1 cellular context compared by ENCODE assay signal in genomic region chr19:52922841-52923781, GRCh38.
A peak's percentile ranks its signal among the peaks of the same experiment; 100 is the strongest.
TF ChIP-seq lines count a peak whose summit lies in the region.

Gene ZNF888, minus strand, starts transcription at chr19:52923428. Its CDS starts 5,555 bp downstream, at chr19:52917873.

TF ChIP-seq in K562, 482 proteins besides CTCF, POLR2A, EP300 and RAD21 (continued from another document and continues in another):
- TF ChIP-seq FOXJ3 (CRISPR knock-in tag; IDR thresholded peaks at IDR 0.05) (no peak), ETV1 (tag; conservative IDR thresholded peaks at IDR 0.05; ENCODE audit: low read depth) (peak; percentile 69; the same call in 1 of the 2 replicates), ZFP1 (CRISPR knock-in tag; IDR thresholded peaks at IDR 0.05) (no peak), PTBP1 (IDR thresholded peaks at IDR 0.05; ENCODE audit: low read depth, low read length) (no peak), COPS2 (conservative IDR thresholded peaks at IDR 0.05) (no peak), MYBL2 (IDR thresholded peaks at IDR 0.05; ENCODE audit: low read depth) (peak; percentile 89), MYBL2 (CRISPR knock-in tag; IDR thresholded peaks at IDR 0.05; ENCODE audit: borderline replicate concordance) (no peak), HES1 (IDR thresholded peaks at IDR 0.05; ENCODE audit: low read depth) (no peak), ETV5 (CRISPR knock-in tag; IDR thresholded peaks at IDR 0.05; ENCODE audit: low read depth) (peak; percentile 81; the same call in 1 of the 2 replicates), ZEB2 (IDR thresholded peaks at IDR 0.05) (no peak), ZNF23 (CRISPR knock-in tag; IDR thresholded peaks at IDR 0.05) (no peak), FOXK1 (CRISPR knock-in tag; IDR thresholded peaks at IDR 0.05; ENCODE audit: borderline replicate concordance) (no peak), BRCA1 (IDR thresholded peaks at IDR 0.05) (no peak), BRCA1 (CRISPR knock-in tag; IDR thresholded peaks at IDR 0.05) (no peak), MTF1 (CRISPR knock-in tag; IDR thresholded peaks at IDR 0.05; ENCODE audit: borderline replicate concordance) (no peak), NFRKB (IDR thresholded peaks at IDR 0.05; ENCODE audit: low read depth) (peak; percentile 45; the same call in 1 of the 2 replicates), SMAD1 (IDR thresholded peaks at IDR 0.05; ENCODE audit: low read depth, low read length, partially characterized antibody) (no peak), PURB (CRISPR knock-in tag; IDR thresholded peaks at IDR 0.05; ENCODE audit: low read depth) (no peak), POLR2H (tag; IDR thresholded peaks at IDR 0.05; ENCODE audit: low read depth) (peak; percentile 92), SUPT5H (IDR thresholded peaks at IDR 0.05) (peak; percentile 92), PTTG1 (tag; IDR thresholded peaks at IDR 0.05; ENCODE audit: low read depth) (no peak), CBFB (CRISPR knock-in tag; IDR thresholded peaks at IDR 0.05) (no peak), ARID1B (IDR thresholded peaks at IDR 0.05) (0 out of 2 replicates have a peak, but pooled peaks have one; percentile 14), MYC (IDR thresholded peaks at IDR 0.05; ENCODE audit: low read depth, low read length) (peak; percentile 71; the same call in 1 of the 2 replicates), MYC (CRISPR knock-in tag; IDR thresholded peaks at IDR 0.05; ENCODE audit: borderline replicate concordance, low read depth) (0 out of 2 replicates have a peak, but pooled peaks have one; percentile 33), ARHGAP35 (IDR thresholded peaks at IDR 0.05; ENCODE audit: partially characterized antibody) (no peak), ZNF184 (CRISPR knock-in tag; IDR thresholded peaks at IDR 0.05) (no peak), RBFOX2 (IDR thresholded peaks at IDR 0.05; ENCODE audit: low read depth, low read length) (peak; percentile 74), CHD2 (IDR thresholded peaks at IDR 0.05; ENCODE audit: low read depth, low read length) (peak; percentile 37; the same call in 1 of the 2 replicates), YBX1 (IDR thresholded peaks at IDR 0.05) (no peak), ZNF77 (CRISPR knock-in tag; IDR thresholded peaks at IDR 0.05) (no peak), BACH1 (tag; IDR thresholded peaks at IDR 0.05) (no peak), GTF2F1 (IDR thresholded peaks at IDR 0.05; ENCODE audit: low read depth, low read length) (no peak), ZNF583 (CRISPR knock-in tag; IDR thresholded peaks at IDR 0.05) (no peak), PCBP2 (IDR thresholded peaks at IDR 0.05; ENCODE audit: low read depth, low read length, poor library complexity, severe bottlenecking) (no peak), HDGF (IDR thresholded peaks at IDR 0.05) (no peak), PHB2 (IDR thresholded peaks at IDR 0.05; ENCODE audit: low read depth) (no peak), ZNF212 (CRISPR knock-in tag; IDR thresholded peaks at IDR 0.05) (no peak), ZNF586 (CRISPR knock-in tag; conservative IDR thresholded peaks at IDR 0.05) (no peak), MTA3 (IDR thresholded peaks at IDR 0.05; ENCODE audit: borderline replicate concordance) (0 out of 2 replicates have a peak, but pooled peaks have one; percentile 63), POLR2AphosphoS2 (IDR thresholded peaks at IDR 0.05; ENCODE audit: low read length) (peak; percentile 82; the same call in 1 of the 2 replicates), ZNF561 (CRISPR knock-in tag; conservative IDR thresholded peaks at IDR 0.05) (no peak), BRD4 (IDR thresholded peaks at IDR 0.05) (no peak), PHF8 (IDR thresholded peaks at IDR 0.05; ENCODE audit: borderline replicate concordance, low read length) (peak; percentile 78; the same call in 1 of the 2 replicates), NBN (IDR thresholded peaks at IDR 0.05; ENCODE audit: low read depth) (0 out of 2 replicates have a peak, but pooled peaks have one; percentile 16), ZC3H4 (CRISPR knock-in tag; IDR thresholded peaks at IDR 0.05; ENCODE audit: borderline replicate concordance) (no peak), TCF3 (CRISPR knock-in tag; IDR thresholded peaks at IDR 0.05) (peak; percentile 23), MITF (IDR thresholded peaks at IDR 0.05) (no peak), MCM3 (IDR thresholded peaks at IDR 0.05) (no peak), RBM39 (optimal IDR thresholded peaks at IDR 0.05; ENCODE audit: low read depth, low read length) (no peak), MIER1 (IDR thresholded peaks at IDR 0.05; ENCODE audit: low read depth) (no peak), ZNF232 (CRISPR knock-in tag; IDR thresholded peaks at IDR 0.05) (no peak)
- TF ChIP-seq, protein P1, sequence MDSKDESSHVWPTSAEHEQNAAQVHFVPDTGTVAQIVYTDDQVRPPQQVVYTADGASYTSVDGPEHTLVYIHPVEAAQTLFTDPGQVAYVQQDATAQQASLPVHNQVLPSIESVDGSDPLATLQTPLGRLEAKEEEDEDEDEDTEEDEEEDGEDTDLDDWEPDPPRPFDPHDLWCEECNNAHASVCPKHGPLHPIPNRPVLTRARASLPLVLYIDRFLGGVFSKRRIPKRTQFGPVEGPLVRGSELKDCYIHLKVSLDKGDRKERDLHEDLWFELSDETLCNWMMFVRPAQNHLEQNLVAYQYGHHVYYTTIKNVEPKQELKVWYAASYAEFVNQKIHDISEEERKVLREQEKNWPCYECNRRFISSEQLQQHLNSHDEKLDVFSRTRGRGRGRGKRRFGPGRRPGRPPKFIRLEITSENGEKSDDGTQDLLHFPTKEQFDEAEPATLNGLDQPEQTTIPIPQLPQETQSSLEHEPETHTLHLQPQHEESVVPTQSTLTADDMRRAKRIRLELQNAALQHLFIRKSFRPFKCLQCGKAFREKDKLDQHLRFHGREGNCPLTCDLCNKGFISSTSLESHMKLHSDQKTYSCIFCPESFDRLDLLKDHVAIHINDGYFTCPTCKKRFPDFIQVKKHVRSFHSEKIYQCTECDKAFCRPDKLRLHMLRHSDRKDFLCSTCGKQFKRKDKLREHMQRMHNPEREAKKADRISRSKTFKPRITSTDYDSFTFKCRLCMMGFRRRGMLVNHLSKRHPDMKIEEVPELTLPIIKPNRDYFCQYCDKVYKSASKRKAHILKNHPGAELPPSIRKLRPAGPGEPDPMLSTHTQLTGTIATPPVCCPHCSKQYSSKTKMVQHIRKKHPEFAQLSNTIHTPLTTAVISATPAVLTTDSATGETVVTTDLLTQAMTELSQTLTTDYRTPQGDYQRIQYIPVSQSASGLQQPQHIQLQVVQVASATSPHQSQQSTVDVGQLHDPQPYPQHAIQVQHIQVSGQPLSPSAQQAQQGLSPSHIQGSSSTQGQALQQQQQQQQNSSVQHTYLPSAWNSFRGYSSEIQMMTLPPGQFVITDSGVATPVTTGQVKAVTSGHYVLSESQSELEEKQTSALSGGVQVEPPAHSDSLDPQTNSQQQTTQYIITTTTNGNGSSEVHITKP (IDR thresholded peaks at IDR 0.05; ENCODE audit: partially characterized antibody) = peak; percentile 2
- TF ChIP-seq, protein P2, sequence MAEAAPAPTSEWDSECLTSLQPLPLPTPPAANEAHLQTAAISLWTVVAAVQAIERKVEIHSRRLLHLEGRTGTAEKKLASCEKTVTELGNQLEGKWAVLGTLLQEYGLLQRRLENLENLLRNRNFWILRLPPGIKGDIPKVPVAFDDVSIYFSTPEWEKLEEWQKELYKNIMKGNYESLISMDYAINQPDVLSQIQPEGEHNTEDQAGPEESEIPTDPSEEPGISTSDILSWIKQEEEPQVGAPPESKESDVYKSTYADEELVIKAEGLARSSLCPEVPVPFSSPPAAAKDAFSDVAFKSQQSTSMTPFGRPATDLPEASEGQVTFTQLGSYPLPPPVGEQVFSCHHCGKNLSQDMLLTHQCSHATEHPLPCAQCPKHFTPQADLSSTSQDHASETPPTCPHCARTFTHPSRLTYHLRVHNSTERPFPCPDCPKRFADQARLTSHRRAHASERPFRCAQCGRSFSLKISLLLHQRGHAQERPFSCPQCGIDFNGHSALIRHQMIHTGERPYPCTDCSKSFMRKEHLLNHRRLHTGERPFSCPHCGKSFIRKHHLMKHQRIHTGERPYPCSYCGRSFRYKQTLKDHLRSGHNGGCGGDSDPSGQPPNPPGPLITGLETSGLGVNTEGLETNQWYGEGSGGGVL (CRISPR knock-in tag; IDR thresholded peaks at IDR 0.05) = no peak
- TF ChIP-seq, protein P3, sequence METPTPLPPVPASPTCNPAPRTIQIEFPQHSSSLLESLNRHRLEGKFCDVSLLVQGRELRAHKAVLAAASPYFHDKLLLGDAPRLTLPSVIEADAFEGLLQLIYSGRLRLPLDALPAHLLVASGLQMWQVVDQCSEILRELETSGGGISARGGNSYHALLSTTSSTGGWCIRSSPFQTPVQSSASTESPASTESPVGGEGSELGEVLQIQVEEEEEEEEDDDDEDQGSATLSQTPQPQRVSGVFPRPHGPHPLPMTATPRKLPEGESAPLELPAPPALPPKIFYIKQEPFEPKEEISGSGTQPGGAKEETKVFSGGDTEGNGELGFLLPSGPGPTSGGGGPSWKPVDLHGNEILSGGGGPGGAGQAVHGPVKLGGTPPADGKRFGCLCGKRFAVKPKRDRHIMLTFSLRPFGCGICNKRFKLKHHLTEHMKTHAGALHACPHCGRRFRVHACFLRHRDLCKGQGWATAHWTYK (CRISPR knock-in tag; IDR thresholded peaks at IDR 0.05) = no peak
- TF ChIP-seq, protein P4, sequence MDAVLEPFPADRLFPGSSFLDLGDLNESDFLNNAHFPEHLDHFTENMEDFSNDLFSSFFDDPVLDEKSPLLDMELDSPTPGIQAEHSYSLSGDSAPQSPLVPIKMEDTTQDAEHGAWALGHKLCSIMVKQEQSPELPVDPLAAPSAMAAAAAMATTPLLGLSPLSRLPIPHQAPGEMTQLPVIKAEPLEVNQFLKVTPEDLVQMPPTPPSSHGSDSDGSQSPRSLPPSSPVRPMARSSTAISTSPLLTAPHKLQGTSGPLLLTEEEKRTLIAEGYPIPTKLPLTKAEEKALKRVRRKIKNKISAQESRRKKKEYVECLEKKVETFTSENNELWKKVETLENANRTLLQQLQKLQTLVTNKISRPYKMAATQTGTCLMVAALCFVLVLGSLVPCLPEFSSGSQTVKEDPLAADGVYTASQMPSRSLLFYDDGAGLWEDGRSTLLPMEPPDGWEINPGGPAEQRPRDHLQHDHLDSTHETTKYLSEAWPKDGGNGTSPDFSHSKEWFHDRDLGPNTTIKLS (IDR thresholded peaks at IDR 0.05; ENCODE audit: borderline replicate concordance, low read depth) = no peak
- TF ChIP-seq, protein P5, sequence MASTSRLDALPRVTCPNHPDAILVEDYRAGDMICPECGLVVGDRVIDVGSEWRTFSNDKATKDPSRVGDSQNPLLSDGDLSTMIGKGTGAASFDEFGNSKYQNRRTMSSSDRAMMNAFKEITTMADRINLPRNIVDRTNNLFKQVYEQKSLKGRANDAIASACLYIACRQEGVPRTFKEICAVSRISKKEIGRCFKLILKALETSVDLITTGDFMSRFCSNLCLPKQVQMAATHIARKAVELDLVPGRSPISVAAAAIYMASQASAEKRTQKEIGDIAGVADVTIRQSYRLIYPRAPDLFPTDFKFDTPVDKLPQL (IDR thresholded peaks at IDR 0.05; ENCODE audit: extremely low read depth, insufficient read length) = no peak
- TF ChIP-seq, protein P6, sequence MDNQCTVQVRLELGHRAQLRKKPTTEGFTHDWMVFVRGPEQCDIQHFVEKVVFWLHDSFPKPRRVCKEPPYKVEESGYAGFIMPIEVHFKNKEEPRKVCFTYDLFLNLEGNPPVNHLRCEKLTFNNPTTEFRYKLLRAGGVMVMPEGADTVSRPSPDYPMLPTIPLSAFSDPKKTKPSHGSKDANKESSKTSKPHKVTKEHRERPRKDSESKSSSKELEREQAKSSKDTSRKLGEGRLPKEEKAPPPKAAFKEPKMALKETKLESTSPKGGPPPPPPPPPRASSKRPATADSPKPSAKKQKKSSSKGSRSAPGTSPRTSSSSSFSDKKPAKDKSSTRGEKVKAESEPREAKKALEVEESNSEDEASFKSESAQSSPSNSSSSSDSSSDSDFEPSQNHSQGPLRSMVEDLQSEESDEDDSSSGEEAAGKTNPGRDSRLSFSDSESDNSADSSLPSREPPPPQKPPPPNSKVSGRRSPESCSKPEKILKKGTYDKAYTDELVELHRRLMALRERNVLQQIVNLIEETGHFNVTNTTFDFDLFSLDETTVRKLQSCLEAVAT (IDR thresholded peaks at IDR 0.05) = no peak
- TF ChIP-seq, protein P7, sequence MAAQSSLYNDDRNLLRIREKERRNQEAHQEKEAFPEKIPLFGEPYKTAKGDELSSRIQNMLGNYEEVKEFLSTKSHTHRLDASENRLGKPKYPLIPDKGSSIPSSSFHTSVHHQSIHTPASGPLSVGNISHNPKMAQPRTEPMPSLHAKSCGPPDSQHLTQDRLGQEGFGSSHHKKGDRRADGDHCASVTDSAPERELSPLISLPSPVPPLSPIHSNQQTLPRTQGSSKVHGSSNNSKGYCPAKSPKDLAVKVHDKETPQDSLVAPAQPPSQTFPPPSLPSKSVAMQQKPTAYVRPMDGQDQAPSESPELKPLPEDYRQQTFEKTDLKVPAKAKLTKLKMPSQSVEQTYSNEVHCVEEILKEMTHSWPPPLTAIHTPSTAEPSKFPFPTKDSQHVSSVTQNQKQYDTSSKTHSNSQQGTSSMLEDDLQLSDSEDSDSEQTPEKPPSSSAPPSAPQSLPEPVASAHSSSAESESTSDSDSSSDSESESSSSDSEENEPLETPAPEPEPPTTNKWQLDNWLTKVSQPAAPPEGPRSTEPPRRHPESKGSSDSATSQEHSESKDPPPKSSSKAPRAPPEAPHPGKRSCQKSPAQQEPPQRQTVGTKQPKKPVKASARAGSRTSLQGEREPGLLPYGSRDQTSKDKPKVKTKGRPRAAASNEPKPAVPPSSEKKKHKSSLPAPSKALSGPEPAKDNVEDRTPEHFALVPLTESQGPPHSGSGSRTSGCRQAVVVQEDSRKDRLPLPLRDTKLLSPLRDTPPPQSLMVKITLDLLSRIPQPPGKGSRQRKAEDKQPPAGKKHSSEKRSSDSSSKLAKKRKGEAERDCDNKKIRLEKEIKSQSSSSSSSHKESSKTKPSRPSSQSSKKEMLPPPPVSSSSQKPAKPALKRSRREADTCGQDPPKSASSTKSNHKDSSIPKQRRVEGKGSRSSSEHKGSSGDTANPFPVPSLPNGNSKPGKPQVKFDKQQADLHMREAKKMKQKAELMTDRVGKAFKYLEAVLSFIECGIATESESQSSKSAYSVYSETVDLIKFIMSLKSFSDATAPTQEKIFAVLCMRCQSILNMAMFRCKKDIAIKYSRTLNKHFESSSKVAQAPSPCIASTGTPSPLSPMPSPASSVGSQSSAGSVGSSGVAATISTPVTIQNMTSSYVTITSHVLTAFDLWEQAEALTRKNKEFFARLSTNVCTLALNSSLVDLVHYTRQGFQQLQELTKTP (IDR thresholded peaks at IDR 0.05; ENCODE audit: low read depth in 1 of 2, partially characterized antibody in 2 of 2) = no peak
